Comparison of ENCODE assay signal across 17 cellular contexts in the genomic region with DNA sequence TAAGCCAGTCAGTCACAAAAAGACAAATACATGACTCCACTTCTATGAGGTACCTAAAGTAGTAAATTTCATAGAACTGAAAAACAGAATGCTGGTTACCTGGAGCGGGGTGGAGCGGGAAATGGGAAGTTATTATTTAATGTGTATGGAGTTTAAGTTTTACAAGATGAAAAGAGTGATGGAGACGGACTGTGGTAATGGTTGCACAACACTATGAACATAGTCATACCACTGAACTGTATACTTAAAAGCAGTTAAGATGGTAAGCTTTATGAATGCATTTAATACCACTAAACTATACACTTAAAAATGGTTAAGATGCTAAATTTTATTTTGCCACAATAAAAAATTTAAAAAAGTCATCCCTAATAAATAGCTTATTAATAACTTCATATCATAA.
"Had no signal": no experiment of that assay in that cellular context is flagged by ENCODE, and none has a peak within 500 bp of the region (broad histone marks: within the 10 kb centered on the region; RNA-seq: fewer than 3 reads in every experiment).

No MANE protein-coding gene starts in this region.

- H3K27ac Mint-ChIP-seq: activated CD4-positive, alpha-beta T cell treated with anti-CD3 and anti-CD28 coated beads, Interleukin-2, amount 10 ng/mL, durations not matched to agents 24 days and 14 days; activated T-helper 2 cell treated with anti-CD3 and anti-CD28 coated beads, Interferon-gamma antibody, Interleukin-2, Interleukin-4, amounts not matched to agents 10 μg/mL and 5 μg/mL and 100 μg/mL, durations not matched to agents 14 hours and 24 hours and 36 hours; nephron had no signal

- H3K4me2 ChIP-seq: hepatocyte had no signal

- H3K4me3 ChIP-seq: adrenal gland, body of pancreas, hepatocyte, left lung, tibial nerve had no signal

- H3K27me3 Mint-ChIP-seq: activated CD4-positive, alpha-beta T cell treated with anti-CD3 and anti-CD28 coated beads, Interleukin-2, amount 10 ng/mL, durations not matched to agents 24 days and 14 days; stimulated activated naive B cell treated with anti-CD40 and anti-IgM and Interleukin-4, amounts not matched to agents 10 μg/mL and 1 μg/mL and 100 μg/mL, for 72 hours had no signal

- H3K4me1 Mint-ChIP-seq: nephron had no signal

- H3K36me3 ChIP-seq: adrenal gland, left lung, tibial nerve had no signal

- H3K27ac ChIP-seq: adrenal gland, body of pancreas, hepatocyte, left lung, tibial nerve had no signal

- H3K4me1 ChIP-seq: tibial nerve had no signal

- ATAC-seq: body of pancreas; left lung; stimulated activated naive B cell treated with anti-CD40 and anti-IgM and Interleukin-4, amounts not matched to agents 10 μg/mL and 1 μg/mL and 100 μg/mL, for 72 hours had no signal

- H3K4me3 Mint-ChIP-seq: activated CD4-positive, alpha-beta T cell treated with anti-CD3 and anti-CD28 coated beads, Interleukin-2, amount 10 ng/mL, durations not matched to agents 24 days and 14 days; nephron; stimulated activated naive B cell treated with anti-CD40 and anti-IgM and Interleukin-4, amounts not matched to agents 10 μg/mL and 1 μg/mL and 100 μg/mL, for 72 hours; T-helper 1 cell treated with Interleukin-12 subunit alpha and Interleukin-12 subunit beta and Interleukin-4 antibody, amounts not matched to agents 30 μg/mL and 1 μg/mL, for 36 hours had no signal

- H3K27me3 ChIP-seq: adrenal gland, body of pancreas, hepatocyte, left lung, tibial nerve had no signal

- H3K9me3 Mint-ChIP-seq: activated CD4-positive, alpha-beta T cell treated with anti-CD3 and anti-CD28 coated beads, Interleukin-2, amount 10 ng/mL, durations not matched to agents 24 days and 14 days; activated T-helper 2 cell treated with anti-CD3 and anti-CD28 coated beads, Interferon-gamma antibody, Interleukin-2, Interleukin-4, amounts not matched to agents 10 μg/mL and 5 μg/mL and 100 μg/mL, durations not matched to agents 14 hours and 24 hours and 36 hours; stimulated activated naive B cell treated with anti-CD40 and anti-IgM and Interleukin-4, amounts not matched to agents 10 μg/mL and 1 μg/mL and 100 μg/mL, for 72 hours; T-helper 1 cell treated with Interleukin-12 subunit alpha and Interleukin-12 subunit beta and Interleukin-4 antibody, amounts not matched to agents 30 μg/mL and 1 μg/mL, for 36 hours had no signal

- DNase-seq: activated CD4-positive, alpha-beta T cell treated with anti-CD3 and anti-CD28 coated beads, Interleukin-2, amount 10 ng/mL, durations not matched to agents 24 days and 14 days; activated CD8-positive, alpha-beta memory T cell treated with anti-CD3 and anti-CD28 coated beads, Interleukin-2, amount 50 U/mL, for 48 hours; activated naive CD4-positive, alpha-beta T cell treated with anti-CD3 and anti-CD28 coated beads, Interleukin-2, amount 50 U/mL, for 16 hours; adrenal gland; body of pancreas; caudate nucleus; erythroblast; left lung; nucleus accumbens; posterior cingulate gyrus; stimulated activated CD4-positive, alpha-beta T cell treated with anti-CD3 and anti-CD28 coated beads, Interleukin-2, amount 100 ng/mL, for 48 hours; stimulated activated naive B cell treated with anti-CD40 and anti-IgM and Interleukin-4, amounts not matched to agents 10 μg/mL and 1 μg/mL and 100 μg/mL, for 72 hours had no signal

- H3K9me3 ChIP-seq: adrenal gland, body of pancreas, left lung, tibial nerve had no signal
